In genomic region chr7:98933321-98933720, GRCh38 we compare ENCODE assay signal across 31 cellular contexts. TPM values are rescaled to one million over a fixed set of nuclear protein-coding genes. Genes with fewer than 3 reads are reported as not detected.
A peak's percentile ranks its signal among the peaks of the same experiment; 100 is the strongest.
DNase-seq lines count a peak whose midpoint lies in the region; ATAC-seq and TF ChIP-seq lines count a peak whose summit lies in the region.
"Had no signal": no experiment of that assay in that cellular context is flagged by ENCODE, and none has a peak within 500 bp of the region (broad histone marks: within the 10 kb centered on the region; RNA-seq: fewer than 3 reads in every experiment).

No MANE protein-coding gene starts in this region.

- no peaks in the 10 kb centered on the region for H3K27me3 ChIP-seq in CD4-positive, CD25-positive, alpha-beta regulatory T cell (ENCODE audit: control insufficient read depth, insufficient read depth, low read length)
- H3K27me3 ChIP-seq in osteoblast (ENCODE audit: insufficient read depth, low read length), result no peaks in the 10 kb centered on the region
- H3K27me3 ChIP-seq: BLaER1, SJCRH30 had no signal

- H3K4me3 ChIP-seq in CD4-positive, CD25-positive, alpha-beta regulatory T cell (ENCODE audit: low read depth, low read length), result no peak overlapping the region
- no peak overlapping the region for H3K4me3 ChIP-seq in osteoblast (ENCODE audit: insufficient read depth, low read length)
- H3K4me3 ChIP-seq: BLaER1, HAP-1, PC-9, SJCRH30 had no signal

- no peak for ATAC-seq in CD4-positive, CD25-positive, alpha-beta regulatory T cell (ENCODE audit: low read depth in 2 of 2)
- ATAC-seq in HG03378 (IDR thresholded peaks at IDR 0.05; ENCODE audit: unreplicated experiment) (no peak), GM18907 (IDR thresholded peaks at IDR 0.05; ENCODE audit: unreplicated experiment) (no peak)
- ATAC-seq: Right ventricle myocardium inferior, SK-N-SH treated with all-trans-retinoic acid at 6 μM for 48 hours had no signal

- H3K9me3 Mint-ChIP-seq in CD4-positive, CD25-positive, alpha-beta regulatory T cell, result no peaks in the 10 kb centered on the region
- H3K9me3 Mint-ChIP-seq: CD4-positive, alpha-beta T cell; HFFc6 had no signal

- no peak overlapping the region for H2AFZ ChIP-seq in osteoblast (ENCODE audit: low read length)
- H2AFZ ChIP-seq: PC-9 had no signal

- no peak overlapping the region for H3K4me2 ChIP-seq in osteoblast (ENCODE audit: insufficient read depth, low read length)
- H3K4me2 ChIP-seq: BLaER1, PC-9 had no signal

- no peak for DNase-seq in CD4-positive, CD25-positive, alpha-beta regulatory T cell
- DNase-seq in G401 (ENCODE audit: low spot score) (peak; percentile 37), cerebellum (ENCODE audit: low spot score) (peak; percentile 13), osteoblast (ENCODE audit: insufficient read length, low spot score, missing footprints) (peak; percentile 26), NCI-H526 treated with DMSO at 0.1 percent for 48 hours (lab: John Stamatoyannopoulos, UW) (no peak)
- DNase-seq: Caco-2; CD4-positive, alpha-beta T cell; DMS 273 treated with DMSO at 0.1 percent for 48 hours; DMS79; EL; GF-D8; GOT3; HFFc6; Karpas-422; NCI-H1092 treated with DMSO at 0.1 percent for 48 hours; NCI-H1436; NCI-H187; NCI-H2081 treated with DMSO at 0.1 percent for 48 hours; NCI-H2171 treated with DMSO at 0.1 percent for 48 hours; NCI-H345; NCI-H524; NCI-H774; PC-9; SJCRH30 had no signal

- H3K79me2 ChIP-seq in osteoblast (ENCODE audit: insufficient read depth, low read length), result no peaks in the 10 kb centered on the region

- H3K27ac ChIP-seq in CD4-positive, CD25-positive, alpha-beta regulatory T cell (ENCODE audit: insufficient read depth, low read length, poor library complexity, severe bottlenecking), result no peak overlapping the region
- H3K27ac ChIP-seq in osteoblast (ENCODE audit: low read depth, low read length), result no peak overlapping the region
- H3K27ac ChIP-seq: BLaER1, HL-60, PC-9, SJCRH30 had no signal

- TF ChIP-seq CTCF in osteoblast (IDR thresholded peaks at IDR 0.05; ENCODE audit: extremely low read depth, low read depth, low read length), result no peak

- in situ Hi-C loops in G401 (cut with HindIII; ENCODE audit: low sequenced_read_pairs), result no loop called here

- peaks cover 55% of the 10 kb centered on the region for H3K36me3 Mint-ChIP-seq in CD4-positive, CD25-positive, alpha-beta regulatory T cell

- no peaks in the 10 kb centered on the region for H3K27me3 Mint-ChIP-seq in CD4-positive, CD25-positive, alpha-beta regulatory T cell
- H3K27me3 Mint-ChIP-seq: CD4-positive, alpha-beta T cell had no signal

- no peaks in the 10 kb centered on the region for H3K9me3 ChIP-seq in CD4-positive, CD25-positive, alpha-beta regulatory T cell (ENCODE audit: control insufficient read depth in 2 of 2, low read length in 2 of 2)
- H3K9me3 ChIP-seq in osteoblast (ENCODE audit: low read depth, low read length), result no peaks in the 10 kb centered on the region
- H3K9me3 ChIP-seq: BLaER1, Caco-2, HAP-1, SJCRH30 had no signal

- H3K4me1 ChIP-seq in CD4-positive, CD25-positive, alpha-beta regulatory T cell (ENCODE audit: control insufficient read depth, insufficient read depth, low read length, poor library complexity, severe bottlenecking), result peaks cover 24% of the 10 kb centered on the region
- no peaks in the 10 kb centered on the region for H3K4me1 ChIP-seq in osteoblast (ENCODE audit: insufficient read depth, low read length)
- H3K4me1 ChIP-seq: BLaER1, Caco-2, HAP-1 had no signal

- peaks cover 5% of the 10 kb centered on the region for H4K20me1 ChIP-seq in osteoblast (ENCODE audit: insufficient read depth, low read length)

- H3K4me3 Mint-ChIP-seq in CD4-positive, CD25-positive, alpha-beta regulatory T cell, result peak overlapping the region; percentile 35 to 65 (median 59)
- H3K4me3 Mint-ChIP-seq: CD4-positive, alpha-beta T cell; HFFc6 had no signal

- peaks cover 19 to 35% (median 32%) of the 10 kb centered on the region in 4 donors for H3K4me1 Mint-ChIP-seq in CD4-positive, CD25-positive, alpha-beta regulatory T cell

- peak overlapping the region in 1 of 3 donors; percentile 49 for H3K27ac Mint-ChIP-seq in CD4-positive, CD25-positive, alpha-beta regulatory T cell
- H3K27ac Mint-ChIP-seq: CD4-positive, alpha-beta T cell; HFFc6 had no signal

- H3K36me3 ChIP-seq in CD4-positive, CD25-positive, alpha-beta regulatory T cell (ENCODE audit: control insufficient read depth, insufficient read depth, low read length), result peaks cover 64% of the 10 kb centered on the region
- peaks cover 85% of the 10 kb centered on the region for H3K36me3 ChIP-seq in osteoblast (ENCODE audit: insufficient read depth, low read length)

RNA-seq across cellular contexts. Expression of gene TRRAP, which starts 55.0 kb away (rescaled TPM):
- total RNA-seq in CD4-positive, CD25-positive, alpha-beta regulatory T cell, result 66.5 TPM
- 1 to 10 TPM; 2.9 to 4.1 (median 3.8) TPM for polyA plus RNA-seq in CD4-positive, CD25-positive, alpha-beta regulatory T cell
- total RNA-seq in G401 (2014; rRNA removed; shearing (Covaris generic)), result 12.2 and 17.3 TPM in 2 replicates
- total RNA-seq in cerebellum (46.9 TPM), osteoblast (16.5 and 17.7 TPM in 2 replicates)

Comparison
In these comparisons a context has a peak if more than half of its experiments do, and no peak if none do; other contexts are left out.
1. DNase-seq: peak in G401 (single experiment), cerebellum (single experiment) and osteoblast (single experiment); none in CD4-positive, CD25-positive, alpha-beta regulatory T cell (0 of 3) and NCI-H526 treated with DMSO at 0.1 percent for 48 hours (single experiment).